In the genomic region with DNA sequence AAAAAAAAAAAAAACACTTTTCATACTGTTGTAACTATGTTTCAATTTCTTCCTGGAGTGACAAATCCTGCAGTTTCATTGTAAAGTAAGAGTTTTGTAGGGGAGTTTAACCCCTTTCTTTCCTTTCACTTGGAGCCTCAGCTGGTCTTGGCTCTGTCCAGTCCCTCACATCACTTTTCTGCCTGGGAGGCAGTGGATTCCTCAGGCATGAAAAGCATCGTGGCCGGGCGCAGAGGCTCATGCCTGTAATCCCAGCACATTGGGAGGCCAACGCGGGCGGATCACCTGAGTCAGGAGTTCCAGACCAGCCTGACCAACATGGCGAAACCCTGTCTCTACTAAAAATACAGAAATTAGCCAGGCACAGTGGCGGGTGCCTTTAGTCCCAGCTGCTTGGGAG, we compare ENCODE assay signal across 1 cellular context.
TF ChIP-seq lines count a peak whose summit lies in the region.

No MANE protein-coding gene starts in this region.

TF ChIP-seq in GM23338, 12 proteins besides CTCF, POLR2A, EP300 and RAD21 (continued from another document):
- TF ChIP-seq ZNF462 (CRISPR knock-in tag; IDR thresholded peaks at IDR 0.05) (no peak), EZH2phosphoT487 (IDR thresholded peaks at IDR 0.05; ENCODE audit: unreplicated experiment) (no peak)
- TF ChIP-seq, protein P1, sequence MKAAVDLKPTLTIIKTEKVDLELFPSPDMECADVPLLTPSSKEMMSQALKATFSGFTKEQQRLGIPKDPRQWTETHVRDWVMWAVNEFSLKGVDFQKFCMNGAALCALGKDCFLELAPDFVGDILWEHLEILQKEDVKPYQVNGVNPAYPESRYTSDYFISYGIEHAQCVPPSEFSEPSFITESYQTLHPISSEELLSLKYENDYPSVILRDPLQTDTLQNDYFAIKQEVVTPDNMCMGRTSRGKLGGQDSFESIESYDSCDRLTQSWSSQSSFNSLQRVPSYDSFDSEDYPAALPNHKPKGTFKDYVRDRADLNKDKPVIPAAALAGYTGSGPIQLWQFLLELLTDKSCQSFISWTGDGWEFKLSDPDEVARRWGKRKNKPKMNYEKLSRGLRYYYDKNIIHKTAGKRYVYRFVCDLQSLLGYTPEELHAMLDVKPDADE (IDR thresholded peaks at IDR 0.05): no peak
